Comparison of ENCODE assay signal across 1 cellular context in the genomic region with DNA sequence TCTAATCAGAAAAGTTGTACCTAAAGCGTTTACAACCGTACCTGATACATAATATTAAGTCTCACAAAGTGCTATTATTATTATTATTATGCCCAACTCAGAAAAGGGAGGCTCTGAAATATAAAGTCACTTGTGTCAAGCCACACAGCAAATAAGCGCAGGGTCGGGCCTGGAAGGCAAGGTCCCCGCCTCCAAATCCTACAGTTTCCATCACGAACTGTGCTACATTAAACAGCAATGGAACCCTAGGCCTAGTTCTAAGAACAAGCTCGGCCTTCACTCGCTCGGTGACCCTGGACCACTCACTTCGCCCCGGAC.
TF ChIP-seq lines count a peak whose summit lies in the region.

No MANE protein-coding gene starts in this region.

TF ChIP-seq in WTC11, 78 proteins besides CTCF, POLR2A, EP300 and RAD21 (continued from another document):
- TF ChIP-seq, protein P1, sequence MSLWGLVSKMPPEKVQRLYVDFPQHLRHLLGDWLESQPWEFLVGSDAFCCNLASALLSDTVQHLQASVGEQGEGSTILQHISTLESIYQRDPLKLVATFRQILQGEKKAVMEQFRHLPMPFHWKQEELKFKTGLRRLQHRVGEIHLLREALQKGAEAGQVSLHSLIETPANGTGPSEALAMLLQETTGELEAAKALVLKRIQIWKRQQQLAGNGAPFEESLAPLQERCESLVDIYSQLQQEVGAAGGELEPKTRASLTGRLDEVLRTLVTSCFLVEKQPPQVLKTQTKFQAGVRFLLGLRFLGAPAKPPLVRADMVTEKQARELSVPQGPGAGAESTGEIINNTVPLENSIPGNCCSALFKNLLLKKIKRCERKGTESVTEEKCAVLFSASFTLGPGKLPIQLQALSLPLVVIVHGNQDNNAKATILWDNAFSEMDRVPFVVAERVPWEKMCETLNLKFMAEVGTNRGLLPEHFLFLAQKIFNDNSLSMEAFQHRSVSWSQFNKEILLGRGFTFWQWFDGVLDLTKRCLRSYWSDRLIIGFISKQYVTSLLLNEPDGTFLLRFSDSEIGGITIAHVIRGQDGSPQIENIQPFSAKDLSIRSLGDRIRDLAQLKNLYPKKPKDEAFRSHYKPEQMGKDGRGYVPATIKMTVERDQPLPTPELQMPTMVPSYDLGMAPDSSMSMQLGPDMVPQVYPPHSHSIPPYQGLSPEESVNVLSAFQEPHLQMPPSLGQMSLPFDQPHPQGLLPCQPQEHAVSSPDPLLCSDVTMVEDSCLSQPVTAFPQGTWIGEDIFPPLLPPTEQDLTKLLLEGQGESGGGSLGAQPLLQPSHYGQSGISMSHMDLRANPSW (CRISPR knock-in tag; conservative IDR thresholded peaks at IDR 0.05; ENCODE audit: low read depth), result no peak
- no peak for TF ChIP-seq GTF2I (CRISPR knock-in tag; conservative IDR thresholded peaks at IDR 0.05)
- no peak for TF ChIP-seq OVOL2 (CRISPR knock-in tag; IDR thresholded peaks at IDR 0.05; ENCODE audit: borderline replicate concordance)
- no peak for TF ChIP-seq FOXJ3 (CRISPR knock-in tag; IDR thresholded peaks at IDR 0.05; ENCODE audit: borderline replicate concordance)
- TF ChIP-seq, protein P2, sequence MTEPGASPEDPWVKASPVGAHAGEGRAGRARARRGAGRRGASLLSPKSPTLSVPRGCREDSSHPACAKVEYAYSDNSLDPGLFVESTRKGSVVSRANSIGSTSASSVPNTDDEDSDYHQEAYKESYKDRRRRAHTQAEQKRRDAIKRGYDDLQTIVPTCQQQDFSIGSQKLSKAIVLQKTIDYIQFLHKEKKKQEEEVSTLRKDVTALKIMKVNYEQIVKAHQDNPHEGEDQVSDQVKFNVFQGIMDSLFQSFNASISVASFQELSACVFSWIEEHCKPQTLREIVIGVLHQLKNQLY (CRISPR knock-in tag; IDR thresholded peaks at IDR 0.05), result no peak
- no peak for TF ChIP-seq ZNF232 (CRISPR knock-in tag; IDR thresholded peaks at IDR 0.05)
- no peak for TF ChIP-seq IRF2 (CRISPR knock-in tag; IDR thresholded peaks at IDR 0.05; ENCODE audit: borderline replicate concordance, low read depth)
- TF ChIP-seq, protein P3, sequence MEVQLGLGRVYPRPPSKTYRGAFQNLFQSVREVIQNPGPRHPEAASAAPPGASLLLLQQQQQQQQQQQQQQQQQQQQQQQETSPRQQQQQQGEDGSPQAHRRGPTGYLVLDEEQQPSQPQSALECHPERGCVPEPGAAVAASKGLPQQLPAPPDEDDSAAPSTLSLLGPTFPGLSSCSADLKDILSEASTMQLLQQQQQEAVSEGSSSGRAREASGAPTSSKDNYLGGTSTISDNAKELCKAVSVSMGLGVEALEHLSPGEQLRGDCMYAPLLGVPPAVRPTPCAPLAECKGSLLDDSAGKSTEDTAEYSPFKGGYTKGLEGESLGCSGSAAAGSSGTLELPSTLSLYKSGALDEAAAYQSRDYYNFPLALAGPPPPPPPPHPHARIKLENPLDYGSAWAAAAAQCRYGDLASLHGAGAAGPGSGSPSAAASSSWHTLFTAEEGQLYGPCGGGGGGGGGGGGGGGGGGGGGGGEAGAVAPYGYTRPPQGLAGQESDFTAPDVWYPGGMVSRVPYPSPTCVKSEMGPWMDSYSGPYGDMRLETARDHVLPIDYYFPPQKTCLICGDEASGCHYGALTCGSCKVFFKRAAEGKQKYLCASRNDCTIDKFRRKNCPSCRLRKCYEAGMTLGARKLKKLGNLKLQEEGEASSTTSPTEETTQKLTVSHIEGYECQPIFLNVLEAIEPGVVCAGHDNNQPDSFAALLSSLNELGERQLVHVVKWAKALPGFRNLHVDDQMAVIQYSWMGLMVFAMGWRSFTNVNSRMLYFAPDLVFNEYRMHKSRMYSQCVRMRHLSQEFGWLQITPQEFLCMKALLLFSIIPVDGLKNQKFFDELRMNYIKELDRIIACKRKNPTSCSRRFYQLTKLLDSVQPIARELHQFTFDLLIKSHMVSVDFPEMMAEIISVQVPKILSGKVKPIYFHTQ (CRISPR knock-in tag; IDR thresholded peaks at IDR 0.05), result no peak
- TF ChIP-seq, protein P4, sequence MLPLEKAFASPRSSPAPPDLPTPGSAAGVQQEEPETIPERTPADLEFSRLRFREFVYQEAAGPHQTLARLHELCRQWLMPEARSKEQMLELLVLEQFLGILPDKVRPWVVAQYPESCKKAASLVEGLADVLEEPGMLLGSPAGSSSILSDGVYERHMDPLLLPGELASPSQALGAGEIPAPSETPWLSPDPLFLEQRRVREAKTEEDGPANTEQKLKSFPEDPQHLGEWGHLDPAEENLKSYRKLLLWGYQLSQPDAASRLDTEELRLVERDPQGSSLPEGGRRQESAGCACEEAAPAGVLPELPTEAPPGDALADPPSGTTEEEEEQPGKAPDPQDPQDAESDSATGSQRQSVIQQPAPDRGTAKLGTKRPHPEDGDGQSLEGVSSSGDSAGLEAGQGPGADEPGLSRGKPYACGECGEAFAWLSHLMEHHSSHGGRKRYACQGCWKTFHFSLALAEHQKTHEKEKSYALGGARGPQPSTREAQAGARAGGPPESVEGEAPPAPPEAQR (CRISPR knock-in tag; IDR thresholded peaks at IDR 0.05), result no peak
- TF ChIP-seq, protein P5, sequence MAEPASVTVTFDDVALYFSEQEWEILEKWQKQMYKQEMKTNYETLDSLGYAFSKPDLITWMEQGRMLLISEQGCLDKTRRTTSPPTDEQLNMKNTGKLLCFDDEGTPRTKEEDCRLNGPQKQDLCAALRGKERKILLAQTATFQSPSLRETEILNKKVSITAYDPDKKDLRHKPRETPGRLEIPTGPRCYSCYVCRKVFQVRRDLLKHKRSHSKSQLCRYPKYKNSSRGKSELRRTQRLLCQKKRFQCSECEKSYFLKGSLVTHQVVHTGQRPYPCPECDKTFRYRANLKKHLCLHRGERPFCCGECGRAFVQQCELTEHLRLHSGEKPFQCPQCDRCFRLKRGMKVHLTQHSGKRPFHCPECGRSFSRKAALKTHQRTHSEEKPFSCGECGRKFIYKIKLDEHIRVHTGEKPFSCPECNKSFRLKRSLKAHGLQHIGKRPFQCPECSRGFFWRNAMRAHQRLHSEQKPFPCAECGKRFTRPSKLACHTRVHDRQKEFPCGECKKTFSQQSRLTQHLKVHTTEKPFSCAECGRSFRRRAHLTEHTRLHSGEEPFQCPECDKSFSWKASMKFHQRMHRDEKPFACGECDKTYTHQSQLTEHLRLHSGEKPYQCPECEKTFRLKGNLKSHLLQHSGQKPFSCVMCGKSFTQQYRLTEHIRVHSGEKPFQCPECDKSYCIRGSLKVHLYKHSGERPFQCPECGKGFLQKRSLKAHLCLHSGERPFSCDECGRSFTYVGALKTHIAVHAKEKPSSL (CRISPR knock-in tag; conservative IDR thresholded peaks at IDR 0.05), result no peak
- TF ChIP-seq, protein P6, sequence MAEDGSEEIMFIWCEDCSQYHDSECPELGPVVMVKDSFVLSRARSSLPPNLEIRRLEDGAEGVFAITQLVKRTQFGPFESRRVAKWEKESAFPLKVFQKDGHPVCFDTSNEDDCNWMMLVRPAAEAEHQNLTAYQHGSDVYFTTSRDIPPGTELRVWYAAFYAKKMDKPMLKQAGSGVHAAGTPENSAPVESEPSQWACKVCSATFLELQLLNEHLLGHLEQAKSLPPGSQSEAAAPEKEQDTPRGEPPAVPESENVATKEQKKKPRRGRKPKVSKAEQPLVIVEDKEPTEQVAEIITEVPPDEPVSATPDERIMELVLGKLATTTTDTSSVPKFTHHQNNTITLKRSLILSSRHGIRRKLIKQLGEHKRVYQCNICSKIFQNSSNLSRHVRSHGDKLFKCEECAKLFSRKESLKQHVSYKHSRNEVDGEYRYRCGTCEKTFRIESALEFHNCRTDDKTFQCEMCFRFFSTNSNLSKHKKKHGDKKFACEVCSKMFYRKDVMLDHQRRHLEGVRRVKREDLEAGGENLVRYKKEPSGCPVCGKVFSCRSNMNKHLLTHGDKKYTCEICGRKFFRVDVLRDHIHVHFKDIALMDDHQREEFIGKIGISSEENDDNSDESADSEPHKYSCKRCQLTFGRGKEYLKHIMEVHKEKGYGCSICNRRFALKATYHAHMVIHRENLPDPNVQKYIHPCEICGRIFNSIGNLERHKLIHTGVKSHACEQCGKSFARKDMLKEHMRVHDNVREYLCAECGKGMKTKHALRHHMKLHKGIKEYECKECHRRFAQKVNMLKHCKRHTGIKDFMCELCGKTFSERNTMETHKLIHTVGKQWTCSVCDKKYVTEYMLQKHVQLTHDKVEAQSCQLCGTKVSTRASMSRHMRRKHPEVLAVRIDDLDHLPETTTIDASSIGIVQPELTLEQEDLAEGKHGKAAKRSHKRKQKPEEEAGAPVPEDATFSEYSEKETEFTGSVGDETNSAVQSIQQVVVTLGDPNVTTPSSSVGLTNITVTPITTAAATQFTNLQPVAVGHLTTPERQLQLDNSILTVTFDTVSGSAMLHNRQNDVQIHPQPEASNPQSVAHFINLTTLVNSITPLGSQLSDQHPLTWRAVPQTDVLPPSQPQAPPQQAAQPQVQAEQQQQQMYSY (CRISPR knock-in tag; IDR thresholded peaks at IDR 0.05), result no peak
